In genomic region chr10:119650062-119650461, GRCh38 we compare ENCODE assay signal across 10 cellular contexts. TPM values are rescaled to one million over a fixed set of nuclear protein-coding genes. Genes with fewer than 3 reads are reported as not detected.
DNase-seq lines count a peak whose midpoint lies in the region; ATAC-seq, FAIRE-seq and TF ChIP-seq lines count a peak whose summit lies in the region.
"Had no signal": no experiment of that assay in that cellular context is flagged by ENCODE, and none has a peak within 500 bp of the region (broad histone marks: within the 10 kb centered on the region; RNA-seq: fewer than 3 reads in every experiment).

No MANE protein-coding gene starts in this region.

- peak overlapping the region; percentile 57 for H3K4me2 ChIP-seq in KMS-11
- H3K4me2 ChIP-seq in astrocyte (ENCODE audit: low read length): peak overlapping the region; percentile 82
- H3K4me2 ChIP-seq in osteoblast (ENCODE audit: insufficient read depth, low read length): no peak overlapping the region

- peaks cover 13% of the 10 kb centered on the region for H3K4me1 ChIP-seq in Caco-2
- peaks cover 26% of the 10 kb centered on the region for H3K4me1 ChIP-seq in KMS-11 (ENCODE audit: low read depth, poor library complexity, severe bottlenecking)
- H3K4me1 ChIP-seq in astrocyte (ENCODE audit: insufficient read depth, low read length): peaks cover 19% of the 10 kb centered on the region
- H3K4me1 ChIP-seq in osteoblast (ENCODE audit: insufficient read depth, low read length): peaks cover 25% of the 10 kb centered on the region

- intact Hi-C loops in Caco-2 (cut with micrococcal nuclease; ENCODE audit: unreplicated experiment): loop anchor here (2.0 kb wide), 1 partner anchor 77 kb away; the partner anchor contains the start of gene INPP5F

- no peak for TF ChIP-seq CTCF in Caco-2 (IDR thresholded peaks at IDR 0.05; ENCODE audit: insufficient read depth in 1 of 2, low read depth in 1 of 2, low read length in 1 of 2, severe bottlenecking in 1 of 2, unreplicated experiment in 1 of 2)
- TF ChIP-seq CTCF in KMS-11 (conservative IDR thresholded peaks at IDR 0.05; ENCODE audit: low read depth, low read length): no peak
- TF ChIP-seq CTCF in astrocyte (IDR thresholded peaks at IDR 0.05; ENCODE audit: insufficient read depth, low read depth, low read length): no peak
- TF ChIP-seq CTCF in osteoblast (IDR thresholded peaks at IDR 0.05; ENCODE audit: extremely low read depth, low read depth, low read length): no peak

- H3K79me2 ChIP-seq in KMS-11 (ENCODE audit: insufficient read depth, low read depth) (peaks cover 28% of the 10 kb centered on the region), astrocyte (ENCODE audit: insufficient read depth, low read length) (peaks cover 38% of the 10 kb centered on the region), osteoblast (ENCODE audit: insufficient read depth, low read length) (peaks cover 37% of the 10 kb centered on the region)

- BruUV-seq in Caco-2 (replicated peaks; lab: Mats Ljungman, UMichigan): no TSS peak

- no peak overlapping the region for H3K9ac ChIP-seq in KMS-11
- no peak overlapping the region for H3K9ac ChIP-seq in astrocyte (ENCODE audit: low read length)

- peak overlapping the region; percentile 90 for H3K4me3 Mint-ChIP-seq in Caco-2 (ENCODE audit: unreplicated experiment)
- peak overlapping the region; percentile 91 for H3K4me3 Mint-ChIP-seq in astrocyte (ENCODE audit: unreplicated experiment)

- H3K4me3 ChIP-seq in Caco-2 (ENCODE audit: low read depth, low read length) (no peak overlapping the region; the same call in 1 of the 2 replicates), KMS-11 (IDR thresholded peaks at IDR 0.05; ENCODE audit: insufficient read depth, low read depth, low read length) (no peak overlapping the region), astrocyte (ENCODE audit: insufficient read depth, low read depth, low read length) (no peak overlapping the region), osteoblast (ENCODE audit: insufficient read depth, low read length) (no peak overlapping the region)

- ATAC-seq in HG02970 (IDR thresholded peaks at IDR 0.05; ENCODE audit: low FRiP score, unreplicated experiment): no peak
- no peak for ATAC-seq in HG03159 (IDR thresholded peaks at IDR 0.05; ENCODE audit: unreplicated experiment)

- DNase-seq in Caco-2: no peak
- no peak for DNase-seq in astrocyte (ENCODE audit: low read depth)
- no peak for DNase-seq in osteoblast (ENCODE audit: insufficient read length, low spot score, missing footprints)
- DNase-seq in NCI-H146 treated with DMSO at 0.1 percent for 48 hours (lab: John Stamatoyannopoulos, UW; ENCODE audit: unreplicated experiment): no peak
- DNase-seq: erythroblast; NCI-H524 treated with DMSO at 0.1 percent for 48 hours; stimulated activated CD8-positive, alpha-beta memory T cell treated with anti-CD3 and anti-CD28 coated beads, Interleukin-4, amount 100 ng/mL, for 48 hours had no signal

- CTCF ChIA-PET in Caco-2 (lab: Charles Lee): no interaction called here

- no peaks in the 10 kb centered on the region for H3K27me3 ChIP-seq in Caco-2 (replicated peaks; ENCODE audit: control insufficient read depth, insufficient read depth, low read length)
- H3K27me3 ChIP-seq in KMS-11 (ENCODE audit: insufficient read depth, low read depth): no peaks in the 10 kb centered on the region
- H3K27me3 ChIP-seq in astrocyte (ENCODE audit: insufficient read depth, low read length): no peaks in the 10 kb centered on the region
- H3K27me3 ChIP-seq in osteoblast (ENCODE audit: insufficient read depth, low read length): no peaks in the 10 kb centered on the region

- no peaks in the 10 kb centered on the region for H3K27me3 Mint-ChIP-seq in Caco-2 (ENCODE audit: insufficient read depth, unreplicated experiment)
- no peaks in the 10 kb centered on the region for H3K27me3 Mint-ChIP-seq in astrocyte (ENCODE audit: low read depth, unreplicated experiment)

- H3K9me3 Mint-ChIP-seq in Caco-2 (ENCODE audit: unreplicated experiment) (peaks cover 19% of the 10 kb centered on the region), astrocyte (ENCODE audit: unreplicated experiment) (peaks cover 6% of the 10 kb centered on the region)

- POLR2A ChIA-PET in Caco-2 (lab: Charles Lee): interaction anchor here (1.1 kb wide), 1 partner anchor 13 kb away, joined by 4 read pairs; no protein-coding TSS in a partner anchor

- H3K9me3 ChIP-seq in Caco-2 (no peaks in the 10 kb centered on the region), astrocyte (ENCODE audit: insufficient read depth, low read depth, low read length) (peaks cover 5% of the 10 kb centered on the region), osteoblast (ENCODE audit: low read depth, low read length) (no peaks in the 10 kb centered on the region)

- H2AFZ ChIP-seq in KMS-11 (ENCODE audit: low read depth): peak overlapping the region; percentile 77; the same call in 1 of the 2 replicates
- H2AFZ ChIP-seq in astrocyte (ENCODE audit: low read depth, low read length): no peak overlapping the region
- peak overlapping the region; percentile 19 for H2AFZ ChIP-seq in osteoblast (ENCODE audit: low read length)

- peak overlapping the region; percentile 89 for H3K27ac Mint-ChIP-seq in Caco-2 (ENCODE audit: unreplicated experiment)
- H3K27ac Mint-ChIP-seq in astrocyte (ENCODE audit: unreplicated experiment): no peak overlapping the region

- peaks cover 15% of the 10 kb centered on the region for H3K36me3 Mint-ChIP-seq in Caco-2 (ENCODE audit: insufficient read depth, unreplicated experiment)
- H3K36me3 Mint-ChIP-seq in astrocyte (ENCODE audit: low read depth, unreplicated experiment): peaks cover 4% of the 10 kb centered on the region

- FAIRE-seq in astrocyte (lab: Jason Lieb, UNC): no peak

- H3K4me1 Mint-ChIP-seq in Caco-2 (ENCODE audit: low read depth, unreplicated experiment) (peaks cover 13% of the 10 kb centered on the region), astrocyte (ENCODE audit: low read depth, unreplicated experiment) (peaks cover 14% of the 10 kb centered on the region)

- H3K27ac ChIP-seq in KMS-11: peak overlapping the region; percentile 71; the same call in 1 of the 2 replicates
- H3K27ac ChIP-seq in astrocyte (ENCODE audit: low read depth, low read length): no peak overlapping the region
- no peak overlapping the region for H3K27ac ChIP-seq in osteoblast (ENCODE audit: low read depth, low read length)

- H3K36me3 ChIP-seq in Caco-2 (ENCODE audit: control insufficient read depth, insufficient read depth, low read length) (no peaks in the 10 kb centered on the region), KMS-11 (ENCODE audit: insufficient read depth) (no peaks in the 10 kb centered on the region), astrocyte (ENCODE audit: insufficient read depth, low read length) (no peaks in the 10 kb centered on the region), osteoblast (ENCODE audit: insufficient read depth, low read length) (no peaks in the 10 kb centered on the region)

- 0 out of 2 replicates have a peak, but pooled peaks cover 3% of the 10 kb centered on the region for H4K20me1 ChIP-seq in KMS-11 (ENCODE audit: insufficient read depth)
- H4K20me1 ChIP-seq in astrocyte (ENCODE audit: insufficient read depth, low read length): peaks cover 30% of the 10 kb centered on the region
- peaks cover 29% of the 10 kb centered on the region for H4K20me1 ChIP-seq in osteoblast (ENCODE audit: insufficient read depth, low read length)

RNA-seq across cellular contexts. Expression of gene BAG3, which starts 1.1 kb away (rescaled TPM):
- total RNA-seq in Caco-2 (2022) (30.7 and 31.6 TPM in 2 replicates), astrocyte (68.4 and 71.6 TPM in 2 replicates), osteoblast (12.7 TPM in 2 replicates)

RNA-seq across cellular contexts. Expression of gene TIAL1, which starts 53.3 kb away (rescaled TPM):
- total RNA-seq in Caco-2 (2022) (162 and 174 TPM in 2 replicates), astrocyte (155 and 161 TPM in 2 replicates), osteoblast (53.6 TPM in 2 replicates)
